ENCODE assay signal across 1 cellular context in the genomic region with DNA sequence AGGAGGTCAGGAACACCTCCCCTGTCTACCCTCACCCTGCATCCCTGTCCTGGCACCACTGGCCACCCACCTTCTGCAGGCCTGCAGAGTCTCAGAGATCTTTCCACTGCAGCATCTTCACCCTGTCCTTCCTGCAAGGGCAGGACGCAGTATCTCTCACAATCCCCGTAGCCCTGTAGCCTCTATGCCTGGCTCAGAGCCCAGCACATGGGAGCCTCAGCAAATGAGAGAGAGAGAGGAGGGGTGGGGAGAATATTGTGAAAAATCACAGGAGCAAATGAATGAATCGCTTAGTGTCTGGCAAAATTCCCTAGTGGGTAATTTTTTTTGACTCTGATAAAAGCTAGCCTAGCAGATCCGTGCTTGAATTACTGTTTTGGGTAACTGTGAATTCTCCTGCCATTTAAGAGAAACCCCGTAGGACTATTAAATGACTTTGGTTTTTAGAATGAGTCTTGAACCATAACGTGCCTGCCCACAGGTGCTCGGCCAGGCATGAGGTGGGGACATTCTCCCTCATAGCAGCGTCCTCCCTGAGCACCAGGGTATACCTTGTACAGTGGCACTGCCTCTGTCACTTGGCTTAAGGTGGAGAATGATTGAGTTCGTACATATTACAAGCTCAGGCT.
TF ChIP-seq lines count a peak whose summit lies in the region.

No MANE protein-coding gene starts in this region.

TF ChIP-seq in HEK293T, 16 proteins besides CTCF, POLR2A, EP300 and RAD21 (continued from another document):
- TF ChIP-seq, protein P1, sequence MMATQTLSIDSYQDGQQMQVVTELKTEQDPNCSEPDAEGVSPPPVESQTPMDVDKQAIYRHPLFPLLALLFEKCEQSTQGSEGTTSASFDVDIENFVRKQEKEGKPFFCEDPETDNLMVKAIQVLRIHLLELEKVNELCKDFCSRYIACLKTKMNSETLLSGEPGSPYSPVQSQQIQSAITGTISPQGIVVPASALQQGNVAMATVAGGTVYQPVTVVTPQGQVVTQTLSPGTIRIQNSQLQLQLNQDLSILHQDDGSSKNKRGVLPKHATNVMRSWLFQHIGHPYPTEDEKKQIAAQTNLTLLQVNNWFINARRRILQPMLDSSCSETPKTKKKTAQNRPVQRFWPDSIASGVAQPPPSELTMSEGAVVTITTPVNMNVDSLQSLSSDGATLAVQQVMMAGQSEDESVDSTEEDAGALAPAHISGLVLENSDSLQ (IDR thresholded peaks at IDR 0.05) = no peak
- no peak for TF ChIP-seq NFRKB (IDR thresholded peaks at IDR 0.05)
- TF ChIP-seq TARDBP (IDR thresholded peaks at IDR 0.05) = no peak
- TF ChIP-seq HDGF (IDR thresholded peaks at IDR 0.05; ENCODE audit: borderline replicate concordance) = no peak
- no peak for TF ChIP-seq ZNF384 (IDR thresholded peaks at IDR 0.05)
- TF ChIP-seq ELF4 (IDR thresholded peaks at IDR 0.05) = no peak
- no peak for TF ChIP-seq L3MBTL2 (conservative IDR thresholded peaks at IDR 0.05)
